In genomic region chr2:96316999-96317398, GRCh38 we compare ENCODE assay signal across 1 cellular context.
TF ChIP-seq lines count a peak whose summit lies in the region.

No MANE protein-coding gene starts in this region.

TF ChIP-seq in HEK293, 187 proteins besides CTCF, POLR2A, EP300 and RAD21 (continued from another document):
- TF ChIP-seq BCL6B (tag by site-specific recombination; IDR thresholded peaks at IDR 0.05) (no peak), ZNF623 (tag by site-specific recombination; IDR thresholded peaks at IDR 0.05) (no peak)
